ENCODE assay signal across 9 cellular contexts in the genomic region with DNA sequence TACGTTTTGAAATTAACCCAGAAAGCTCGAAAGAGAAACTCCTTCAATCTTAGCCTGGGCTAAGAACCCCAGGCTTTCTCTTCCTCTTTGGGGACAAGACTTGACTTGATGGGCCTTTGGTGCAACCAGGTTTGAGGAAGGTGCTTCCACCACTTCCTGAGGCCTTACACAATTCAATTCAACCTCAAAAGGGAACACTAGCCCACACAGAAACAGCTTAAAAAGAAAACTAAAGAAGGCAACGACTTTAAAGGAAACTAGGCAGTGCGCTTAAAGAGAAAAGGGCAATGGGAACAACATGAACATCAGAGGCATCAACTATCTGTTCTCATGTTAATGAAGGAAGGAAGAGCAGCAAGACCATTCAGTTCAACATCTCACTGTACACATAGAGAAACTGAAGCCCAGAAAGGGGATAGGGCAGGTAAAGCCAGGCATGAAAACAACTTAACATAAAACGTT. TPM values are rescaled to one million over a fixed set of nuclear protein-coding genes. Genes with fewer than 3 reads are reported as not detected.
DNase-seq lines count a peak whose midpoint lies in the region; ATAC-seq and TF ChIP-seq lines count a peak whose summit lies in the region.
"Had no signal": no experiment of that assay in that cellular context is flagged by ENCODE, and none has a peak within 500 bp of the region (broad histone marks: within the 10 kb centered on the region; RNA-seq: fewer than 3 reads in every experiment).

No MANE protein-coding gene starts in this region.

- no peaks in the 10 kb centered on the region for H3K9me3 Mint-ChIP-seq in memory B cell

- H3K9me2 ChIP-seq in MM.1S (replicated peaks; ENCODE audit: insufficient read depth, low read length), result no peaks in the 10 kb centered on the region

- no peaks in the 10 kb centered on the region for H3K27me3 Mint-ChIP-seq in memory B cell

- peaks cover 18% of the 10 kb centered on the region for H3K79me2 ChIP-seq in MM.1S (ENCODE audit: low read length)

- DNase-seq in MM.1S, result no peak
- DNase-seq in memory B cell (ENCODE audit: low spot score in 2 of 2), result no peak
- DNase-seq in NCI-H1436 (lab: John Stamatoyannopoulos, UW), result no peak
- no peak for DNase-seq in NCI-H1105 (lab: John Stamatoyannopoulos, UW)
- DNase-seq in T1000 (lab: John Stamatoyannopoulos, UW), result no peak
- DNase-seq in tibial nerve (ENCODE audit: low spot score in 2 of 2), result no peak

- no peaks in the 10 kb centered on the region for H3K27me3 ChIP-seq in MM.1S (replicated peaks; ENCODE audit: insufficient read depth, low read length)
- H3K27me3 ChIP-seq in tibial nerve, result no peaks in the 10 kb centered on the region
- H3K27me3 ChIP-seq: SJSA1 had no signal

- peaks cover 7% of the 10 kb centered on the region; the same call in 1 of the 2 replicates for H3F3A ChIP-seq in MM.1S (ENCODE audit: insufficient read depth, low read length)

- H3K9ac ChIP-seq in MM.1S (ENCODE audit: low read length), result peak overlapping the region; percentile 29; the same call in 1 of the 2 replicates

- no peaks in the 10 kb centered on the region for H3K9me3 ChIP-seq in MM.1S (replicated peaks; ENCODE audit: insufficient read depth, low read length)
- H3K9me3 ChIP-seq in tibial nerve, result no peaks in the 10 kb centered on the region
- H3K9me3 ChIP-seq: SJSA1 had no signal

- no peaks in the 10 kb centered on the region for H3K36me3 Mint-ChIP-seq in memory B cell

- TF ChIP-seq CTCF in MM.1S (IDR thresholded peaks at IDR 0.05; ENCODE audit: low read length) (no peak), tibial nerve (IDR thresholded peaks at IDR 0.05) (no peak)

- no peaks in the 10 kb centered on the region for H4K20me1 ChIP-seq in MM.1S (ENCODE audit: insufficient read depth, low read length)

- TF ChIP-seq POLR2A in tibial nerve (IDR thresholded peaks at IDR 0.05), result no peak

- no peaks in the 10 kb centered on the region for H3K36me3 ChIP-seq in MM.1S (replicated peaks; ENCODE audit: insufficient read depth, low read length)
- H3K36me3 ChIP-seq in tibial nerve, result no peaks in the 10 kb centered on the region
- H3K36me3 ChIP-seq: SJSA1 had no signal

- TF ChIP-seq EP300 in tibial nerve (IDR thresholded peaks at IDR 0.05), result no peak

- H2AFZ ChIP-seq in MM.1S (ENCODE audit: low read length), result 0 out of 2 replicates have a peak overlapping the region, but pooled peaks have one; percentile 16

- H3K4me3 ChIP-seq in MM.1S (ENCODE audit: low read length) (peak overlapping the region; percentile 28; the same call in 1 of the 2 replicates), tibial nerve (no peak overlapping the region)
- H3K4me3 ChIP-seq: SJSA1 had no signal

- peak overlapping the region; percentile 49 for H3K4me2 ChIP-seq in MM.1S (ENCODE audit: low read depth, low read length)

- H3K4me3 Mint-ChIP-seq in memory B cell, result no peak overlapping the region

- H3K4me1 Mint-ChIP-seq in memory B cell, result peaks cover 13% of the 10 kb centered on the region

- H3K4me1 ChIP-seq in MM.1S (ENCODE audit: low read length), result peaks cover 53% of the 10 kb centered on the region
- no peaks in the 10 kb centered on the region for H3K4me1 ChIP-seq in tibial nerve
- H3K4me1 ChIP-seq: SJSA1 had no signal

- H3K27ac ChIP-seq in MM.1S (ENCODE audit: low read length) (peak overlapping the region; percentile 62), tibial nerve (no peak overlapping the region)
- H3K27ac ChIP-seq: SJSA1 had no signal

- ATAC-seq in GM18858 (IDR thresholded peaks at IDR 0.05; ENCODE audit: unreplicated experiment), result peak; percentile 59
- peak; percentile 57 for ATAC-seq in GM21786 (IDR thresholded peaks at IDR 0.05; ENCODE audit: unreplicated experiment)
- ATAC-seq in memory B cell (ENCODE audit: low read depth), result peak; percentile 92

- peak overlapping the region; percentile 26 for H3K27ac Mint-ChIP-seq in memory B cell

- 58 to 60% methylated on average over 5 of the region's 5 CpGs for WGBS in tibial nerve, 2 donors

RNA-seq across cellular contexts. Expression of a gene that starts 24.8 kb away (rescaled TPM):
- total RNA-seq in tibial nerve, result 10 to 100 TPM; 13.9 to 28.5 (median 25.4) TPM
